33 cellular contexts compared by ENCODE assay signal in genomic region chr20:33983371-33983770, GRCh38.
"Had no signal": no experiment of that assay in that cellular context is flagged by ENCODE, and none has a peak within 500 bp of the region (broad histone marks: within the 10 kb centered on the region; RNA-seq: fewer than 3 reads in every experiment).

No MANE protein-coding gene starts in this region.

- H3K4me1 Mint-ChIP-seq: activated CD4-positive, alpha-beta T cell treated with anti-CD3 and anti-CD28 coated beads for 36 hours; activated CD4-positive, alpha-beta T cell treated with anti-CD3 and anti-CD28 coated beads, Interleukin-2, amount 10 ng/mL, durations not matched to agents 24 days and 14 days; activated CD8-positive, alpha-beta memory T cell treated with anti-CD3 and anti-CD28 coated beads, Interleukin-2, amount 10 ng/mL, durations not matched to agents 7 days and 5 days; activated naive CD4-positive, alpha-beta T cell treated with anti-CD3 and anti-CD28 coated beads, Interleukin-2, amount 10 ng/mL, durations not matched to agents 7 days and 5 days; activated naive CD8-positive, alpha-beta T cell treated with anti-CD3 and anti-CD28 coated beads, Interleukin-2, amount 10 ng/mL, durations not matched to agents 7 days and 5 days; T-cell had no signal

- H3K36me3 Mint-ChIP-seq: activated CD4-positive, alpha-beta memory T cell treated with anti-CD3 and anti-CD28 coated beads for 36 hours; activated CD8-positive, alpha-beta memory T cell treated with anti-CD3 and anti-CD28 coated beads, Interleukin-2, amount 10 ng/mL, durations not matched to agents 7 days and 5 days; activated naive CD4-positive, alpha-beta T cell treated with anti-CD3 and anti-CD28 coated beads, Interleukin-2, amount 10 ng/mL, durations not matched to agents 7 days and 5 days; activated naive CD4-positive, alpha-beta T cell treated with anti-CD3 and anti-CD28 coated beads, Interleukin-2, amount 50 U/mL, for 72 hours; T-cell had no signal

- ATAC-seq: activated CD4-positive, alpha-beta T cell treated with anti-CD3 and anti-CD28 coated beads for 36 hours; activated CD8-positive, alpha-beta memory T cell treated with anti-CD3 and anti-CD28 coated beads, Interleukin-2, amount 10 ng/mL, durations not matched to agents 7 days and 5 days; activated CD8-positive, alpha-beta T cell treated with anti-CD3 and anti-CD28 coated beads, Interleukin-2, amount 10 ng/mL, durations not matched to agents 7 days and 5 days; activated naive CD4-positive, alpha-beta T cell treated with anti-CD3 and anti-CD28 coated beads, Interleukin-2, amount 50 U/mL, for 72 hours; effector memory CD8-positive, alpha-beta T cell; T-cell had no signal

- H3K27ac ChIP-seq: brain microvascular endothelial cell, esophagus muscularis mucosa had no signal

- H3K4me3 Mint-ChIP-seq: activated CD4-positive, alpha-beta memory T cell treated with anti-CD3 and anti-CD28 coated beads for 36 hours; activated CD4-positive, alpha-beta T cell treated with anti-CD3 and anti-CD28 coated beads for 36 hours; activated CD4-positive, alpha-beta T cell treated with anti-CD3 and anti-CD28 coated beads, Interleukin-2, amount 10 ng/mL, durations not matched to agents 24 days and 14 days; activated CD8-positive, alpha-beta memory T cell treated with anti-CD3 and anti-CD28 coated beads, Interleukin-2, amount 10 ng/mL, durations not matched to agents 7 days and 5 days; activated CD8-positive, alpha-beta T cell treated with anti-CD3 and anti-CD28 coated beads, Interleukin-2, amount 10 ng/mL, durations not matched to agents 7 days and 5 days; activated naive CD4-positive, alpha-beta T cell treated with anti-CD3 and anti-CD28 coated beads, Interleukin-2, amount 10 ng/mL, durations not matched to agents 7 days and 5 days; activated naive CD8-positive, alpha-beta T cell treated with anti-CD3 and anti-CD28 coated beads, Interleukin-2, amount 10 ng/mL, durations not matched to agents 7 days and 5 days; activated T-helper 1 cell treated with anti-CD3 and anti-CD28 coated beads, Interleukin-12 subunit alpha, Interleukin-12 subunit beta, Interleukin-2, Interleukin-4 antibody, amounts not matched to agents 30 ng/mL and 10 ng/mL and 1 ng/mL, durations not matched to agents 14 hours and 24 hours and 36 hours; effector memory CD8-positive, alpha-beta T cell; T-cell; T-helper 1 cell treated with Interleukin-12 subunit alpha and Interleukin-12 subunit beta and Interleukin-4 antibody, amounts not matched to agents 30 μg/mL and 1 μg/mL, for 36 hours; T-helper 2 cell treated with Interferon-gamma antibody and Interleukin-4, amounts not matched to agents 5 μg/mL and 100 μg/mL, for 36 hours had no signal

- H3K9me3 ChIP-seq: esophagus muscularis mucosa had no signal

- H3K4me1 ChIP-seq: esophagus muscularis mucosa had no signal

- H3K27ac Mint-ChIP-seq: activated CD4-positive, alpha-beta memory T cell treated with anti-CD3 and anti-CD28 coated beads for 36 hours; activated CD4-positive, alpha-beta T cell treated with anti-CD3 and anti-CD28 coated beads for 36 hours; activated CD4-positive, alpha-beta T cell treated with anti-CD3 and anti-CD28 coated beads, Interleukin-2, amount 10 ng/mL, durations not matched to agents 24 days and 14 days; activated CD8-positive, alpha-beta memory T cell treated with anti-CD3 and anti-CD28 coated beads, Interleukin-2, amount 10 ng/mL, durations not matched to agents 7 days and 5 days; activated CD8-positive, alpha-beta T cell treated with anti-CD3 and anti-CD28 coated beads, Interleukin-2, amount 10 ng/mL, durations not matched to agents 7 days and 5 days; activated naive CD4-positive, alpha-beta T cell treated with anti-CD3 and anti-CD28 coated beads, Interleukin-2, amount 10 ng/mL, durations not matched to agents 7 days and 5 days; activated naive CD4-positive, alpha-beta T cell treated with anti-CD3 and anti-CD28 coated beads, Interleukin-2, amount 50 U/mL, for 72 hours; activated naive CD8-positive, alpha-beta T cell treated with anti-CD3 and anti-CD28 coated beads, Interleukin-2, amount 10 ng/mL, durations not matched to agents 7 days and 5 days; activated T-helper 1 cell treated with anti-CD3 and anti-CD28 coated beads, Interleukin-12 subunit alpha, Interleukin-12 subunit beta, Interleukin-2, Interleukin-4 antibody, amounts not matched to agents 30 ng/mL and 10 ng/mL and 1 ng/mL, durations not matched to agents 14 hours and 24 hours and 36 hours; effector memory CD8-positive, alpha-beta T cell; T-cell; T-helper 1 cell treated with Interleukin-12 subunit alpha and Interleukin-12 subunit beta and Interleukin-4 antibody, amounts not matched to agents 30 μg/mL and 1 μg/mL, for 36 hours; T-helper 2 cell treated with Interferon-gamma antibody and Interleukin-4, amounts not matched to agents 5 μg/mL and 100 μg/mL, for 36 hours had no signal

- H3K36me3 ChIP-seq: brain microvascular endothelial cell, esophagus muscularis mucosa had no signal

- H3K9me3 Mint-ChIP-seq: activated CD4-positive, alpha-beta memory T cell treated with anti-CD3 and anti-CD28 coated beads for 36 hours; activated CD4-positive, alpha-beta T cell treated with anti-CD3 and anti-CD28 coated beads, Interleukin-2, amount 10 ng/mL, durations not matched to agents 24 days and 14 days; activated naive CD4-positive, alpha-beta T cell treated with anti-CD3 and anti-CD28 coated beads, Interleukin-2, amount 10 ng/mL, durations not matched to agents 7 days and 5 days; activated naive CD4-positive, alpha-beta T cell treated with anti-CD3 and anti-CD28 coated beads, Interleukin-2, amount 50 U/mL, for 72 hours; activated naive CD8-positive, alpha-beta T cell treated with anti-CD3 and anti-CD28 coated beads, Interleukin-2, amount 10 ng/mL, durations not matched to agents 7 days and 5 days; activated T-helper 1 cell treated with anti-CD3 and anti-CD28 coated beads, Interleukin-12 subunit alpha, Interleukin-12 subunit beta, Interleukin-2, Interleukin-4 antibody, amounts not matched to agents 30 ng/mL and 10 ng/mL and 1 ng/mL, durations not matched to agents 14 hours and 24 hours and 36 hours; effector memory CD8-positive, alpha-beta T cell; T-cell; T-helper 1 cell treated with Interleukin-12 subunit alpha and Interleukin-12 subunit beta and Interleukin-4 antibody, amounts not matched to agents 30 μg/mL and 1 μg/mL, for 36 hours; T-helper 2 cell treated with Interferon-gamma antibody and Interleukin-4, amounts not matched to agents 5 μg/mL and 100 μg/mL, for 36 hours had no signal

- H3K4me3 ChIP-seq: esophagus muscularis mucosa had no signal

- H3K27me3 ChIP-seq: brain microvascular endothelial cell, esophagus muscularis mucosa had no signal

- DNase-seq: activated CD4-positive, alpha-beta memory T cell treated with anti-CD3 and anti-CD28 coated beads for 36 hours; activated CD4-positive, alpha-beta T cell treated with anti-CD3 and anti-CD28 coated beads for 36 hours; activated CD4-positive, alpha-beta T cell treated with anti-CD3 and anti-CD28 coated beads, Interleukin-2, amount 10 ng/mL, durations not matched to agents 24 days and 14 days; activated CD4-positive, CD25-positive, alpha-beta regulatory T cell; activated CD4-positive, CD25-positive, alpha-beta regulatory T cell treated with anti-CD3 and anti-CD28 coated beads, Interleukin-2, amount 50 U/mL, for 72 hours; activated CD8-positive, alpha-beta memory T cell treated with anti-CD3 and anti-CD28 coated beads, Interleukin-2, amount 10 ng/mL, durations not matched to agents 7 days and 5 days; activated CD8-positive, alpha-beta memory T cell treated with anti-CD3 and anti-CD28 coated beads, Interleukin-2, amount 50 U/mL, for 4 hours; activated CD8-positive, alpha-beta T cell treated with anti-CD3 and anti-CD28 coated beads, Interleukin-2, amount 10 ng/mL, durations not matched to agents 7 days and 5 days; activated gamma-delta T cell; activated naive CD4-positive, alpha-beta T cell; activated naive CD4-positive, alpha-beta T cell treated with anti-CD3 and anti-CD28 coated beads, Interleukin-2, amount 10 ng/mL, durations not matched to agents 7 days and 5 days; activated naive CD8-positive, alpha-beta T cell treated with anti-CD3 and anti-CD28 coated beads, Interleukin-2, amount 10 ng/mL, durations not matched to agents 7 days and 5 days; activated T-cell treated with anti-CD3 and anti-CD28 coated beads, Interleukin-2, amount 50 U/mL, for 1 hour; activated T-cell treated with anti-CD3 and anti-CD28 coated beads, Interleukin-2, amount 50 U/mL, for 48 hours; amniotic stem cell; anterior cingulate cortex; brain microvascular endothelial cell; caudate nucleus; cortex of kidney; dermis blood vessel endothelial cell; effector CD4-positive, alpha-beta T cell; effector memory CD8-positive, alpha-beta T cell; erythroblast; foreskin fibroblast; head of caudate nucleus; SW 1271; T-cell; T1000 had no signal
